In the genomic region with DNA sequence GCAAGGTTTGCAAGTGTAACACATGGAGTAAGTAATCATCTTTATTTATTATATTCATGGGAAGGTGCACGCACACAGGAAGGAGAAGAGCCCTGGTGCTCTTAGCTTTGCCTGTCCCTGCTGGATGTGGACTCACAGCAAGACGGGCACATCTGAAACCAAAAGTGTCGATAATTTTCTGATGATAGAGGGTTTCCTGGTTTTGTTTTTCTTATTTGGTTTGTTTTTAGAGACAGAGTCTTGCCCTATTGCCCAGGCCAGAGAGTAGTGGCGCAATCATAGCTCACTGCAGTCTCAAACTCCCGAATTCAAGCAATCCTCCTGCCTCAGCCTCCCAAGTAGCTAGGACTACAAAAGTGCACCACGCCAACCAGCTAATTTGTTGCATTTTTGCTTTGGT, we compare ENCODE assay signal across 18 cellular contexts. TPM values are rescaled to one million over a fixed set of nuclear protein-coding genes. Genes with fewer than 3 reads are reported as not detected.
DNase-seq lines count a peak whose midpoint lies in the region; TF ChIP-seq lines count a peak whose summit lies in the region.
"Had no signal": no experiment of that assay in that cellular context is flagged by ENCODE, and none has a peak within 500 bp of the region (broad histone marks: within the 10 kb centered on the region; RNA-seq: fewer than 3 reads in every experiment).

No MANE protein-coding gene starts in this region.

- DNase-seq in GM12865 (ENCODE audit: low read depth) (peak; percentile 32), GM23248 (no peak), MM.1S (peak; percentile 59), ecto neural progenitor cell (ENCODE audit: low spot score) (no peak), mesendoderm (no peak)
- DNase-seq in activated CD4-positive, CD25-positive, alpha-beta regulatory T cell (lab: John Stamatoyannopoulos, UW), result no peak
- DNase-seq: AML-193; CD4-positive, alpha-beta T cell; DMS153; DMS79; GDM1; GOT3; H7 had no signal

- no peak overlapping the region for H3K56ac ChIP-seq in mesendoderm (ENCODE audit: low read length)

- H2AK5ac ChIP-seq in mesendoderm (ENCODE audit: low read length), result no peak overlapping the region

- H3K36me3 ChIP-seq in GM23248 (ENCODE audit: low read depth), result no peaks in the 10 kb centered on the region
- H3K36me3 ChIP-seq in MM.1S (replicated peaks; ENCODE audit: insufficient read depth, low read length), result no peaks in the 10 kb centered on the region
- no peaks in the 10 kb centered on the region for H3K36me3 ChIP-seq in mesendoderm (ENCODE audit: control insufficient read depth, insufficient read depth, low read length)

- H4K8ac ChIP-seq in mesendoderm (ENCODE audit: low read depth, low read length), result no peak overlapping the region

- peaks cover 30% of the 10 kb centered on the region for H3K4me1 ChIP-seq in GM23248 (ENCODE audit: insufficient read depth)
- peaks cover 12% of the 10 kb centered on the region for H3K4me1 ChIP-seq in MM.1S (ENCODE audit: low read length)
- no peaks in the 10 kb centered on the region for H3K4me1 ChIP-seq in mesendoderm (ENCODE audit: control insufficient read depth, low read depth, low read length)

- H2BK120ac ChIP-seq in mesendoderm (ENCODE audit: low read depth, low read length), result no peak overlapping the region

- H2BK5ac ChIP-seq in mesendoderm (ENCODE audit: low read length), result no peak overlapping the region

- no peak overlapping the region for H3K27ac ChIP-seq in GM23248
- peak overlapping the region; percentile 42; the same call in 1 of the 2 replicates for H3K27ac ChIP-seq in MM.1S (ENCODE audit: low read length)
- H3K27ac ChIP-seq in VCaP, result 0 out of 2 replicates have a peak overlapping the region, but pooled peaks have one; percentile 31
- H3K27ac ChIP-seq in mesendoderm (ENCODE audit: low read depth, low read length), result no peak overlapping the region
- H3K27ac ChIP-seq: C4-2B had no signal

- H3K79me2 ChIP-seq in GM23248 (ENCODE audit: insufficient read depth) (no peaks in the 10 kb centered on the region), MM.1S (ENCODE audit: low read length) (no peaks in the 10 kb centered on the region), mesendoderm (ENCODE audit: control insufficient read depth, insufficient read depth, low read length) (no peaks in the 10 kb centered on the region)

- no peak overlapping the region for H3K4me3 ChIP-seq in GM12865 (ENCODE audit: low read depth, low read length)
- H3K4me3 ChIP-seq in GM23248, result no peak overlapping the region
- no peak overlapping the region for H3K4me3 ChIP-seq in MM.1S (ENCODE audit: low read length)
- H3K4me3 ChIP-seq in mesendoderm (ENCODE audit: low read length), result no peak overlapping the region

- no peak overlapping the region for H2BK15ac ChIP-seq in mesendoderm (replicated peaks; ENCODE audit: low read depth)

- H4K20me1 ChIP-seq in GM23248 (ENCODE audit: insufficient read depth), result no peaks in the 10 kb centered on the region
- no peaks in the 10 kb centered on the region for H4K20me1 ChIP-seq in MM.1S (ENCODE audit: insufficient read depth, low read length)

- H3K9ac ChIP-seq in GM23248 (no peak overlapping the region), MM.1S (ENCODE audit: low read length) (no peak overlapping the region), mesendoderm (ENCODE audit: low read length) (no peak overlapping the region)

- 96% methylated on average over 6 of the region's 6 CpGs for WGBS in GM23248 (ENCODE audit: low coverage in 1 of 2, low lambda C conversion rate in 2 of 2, missing lambda C conversion rate in 2 of 2), 2 experiments
- no CpG with 5 or more reads among the region's 6 CpGs for WGBS in mesendoderm (ENCODE audit: extremely low coverage, insufficient coverage, low lambda C conversion rate)

- H4K5ac ChIP-seq in mesendoderm (ENCODE audit: low read length), result no peak overlapping the region

- H3K18ac ChIP-seq in mesendoderm (ENCODE audit: low read length), result no peak overlapping the region

- H3K23ac ChIP-seq in mesendoderm (ENCODE audit: low read length), result no peak overlapping the region

- in situ Hi-C loops in GM23248 (cut with MboI), result no loop called here

- H3F3A ChIP-seq in GM23248 (ENCODE audit: insufficient read depth) (peaks cover 34% of the 10 kb centered on the region), MM.1S (ENCODE audit: insufficient read depth, low read length) (peaks cover 16% of the 10 kb centered on the region)

- TF ChIP-seq CTCF in GM12865 (IDR thresholded peaks at IDR 0.05; ENCODE audit: insufficient read depth, low read depth, low read length, missing control alignments) (no peak), MM.1S (IDR thresholded peaks at IDR 0.05; ENCODE audit: low read length) (no peak), VCaP (conservative IDR thresholded peaks at IDR 0.05) (no peak)

- H3K27me3 ChIP-seq in GM23248 (replicated peaks; ENCODE audit: insufficient read depth), result no peaks in the 10 kb centered on the region
- no peaks in the 10 kb centered on the region for H3K27me3 ChIP-seq in MM.1S (replicated peaks; ENCODE audit: insufficient read depth, low read length)
- H3K27me3 ChIP-seq in mesendoderm (ENCODE audit: insufficient read depth, low read length, poor library complexity), result no peaks in the 10 kb centered on the region

- no peaks in the 10 kb centered on the region for H3K9me3 ChIP-seq in GM23248 (ENCODE audit: low read depth)
- no peaks in the 10 kb centered on the region for H3K9me3 ChIP-seq in MM.1S (replicated peaks; ENCODE audit: insufficient read depth, low read length)

- no peaks in the 10 kb centered on the region for H3K79me1 ChIP-seq in mesendoderm (ENCODE audit: low read length)

- no peaks in the 10 kb centered on the region for H3K9me2 ChIP-seq in GM23248 (ENCODE audit: insufficient read depth)
- H3K9me2 ChIP-seq in MM.1S (replicated peaks; ENCODE audit: insufficient read depth, low read length), result no peaks in the 10 kb centered on the region

- H2AFZ ChIP-seq in GM23248 (no peak overlapping the region), MM.1S (ENCODE audit: low read length) (peak overlapping the region; percentile 48; the same call in 1 of the 2 replicates)

- peak overlapping the region; percentile 67 for H3K4me2 ChIP-seq in GM23248 (ENCODE audit: unreplicated experiment)
- H3K4me2 ChIP-seq in MM.1S (ENCODE audit: low read depth, low read length), result peak overlapping the region; percentile 41; the same call in 1 of the 2 replicates
- H3K4me2 ChIP-seq in mesendoderm (ENCODE audit: low read length), result no peak overlapping the region

- H3K4ac ChIP-seq in mesendoderm (ENCODE audit: low read depth, low read length), result no peak overlapping the region

RNA-seq across cellular contexts. Expression of a gene that starts 7.8 kb away (rescaled TPM):
- not detected in 2 replicates for total RNA-seq in GM23248 (2014; rRNA removed; shearing (Covaris generic))
- polyA plus RNA-seq in GM23248 (2016; fragmentation: Nextera tagmentation; extraction: Ambion mirVana), result not detected in 2 replicates
- 0.17 TPM for polyA plus RNA-seq in mesendoderm (2013, experiment 1 of 2)
- 0.17 TPM for polyA plus RNA-seq in mesendoderm (2013, experiment 2 of 2)
- total RNA-seq: CD4-positive, alpha-beta T cell; Daoy; HT-29 had no signal
- polyA plus RNA-seq: BJ had no signal

RNA-seq across cellular contexts. Expression of a gene that starts 29.9 kb away (rescaled TPM):
- total RNA-seq in GM23248 (2014; rRNA removed; shearing (Covaris generic)), result 0.13 and 1.1 TPM in 2 replicates
- polyA plus RNA-seq in GM23248 (2016; fragmentation: Nextera tagmentation; extraction: Ambion mirVana), result 2.9 and 3.8 TPM in 2 replicates
- 3.5 TPM for polyA plus RNA-seq in mesendoderm (2013, experiment 1 of 2)
- 3.5 TPM for polyA plus RNA-seq in mesendoderm (2013, experiment 2 of 2)
- total RNA-seq: HT-29 had no signal

Comparison
In these comparisons a context has a peak if more than half of its experiments do, and no peak if none do; other contexts are left out.
1. DNase-seq: peak in GM12865 (single experiment) and MM.1S (single experiment); none in GM23248 (single experiment), ecto neural progenitor cell (single experiment), mesendoderm (single experiment) and activated CD4-positive, CD25-positive, alpha-beta regulatory T cell (0 of 4).
2. H3K27ac ChIP-seq: peak in MM.1S (single experiment) and VCaP (single experiment); none in GM23248 (single experiment) and mesendoderm (single experiment).